In the genomic region with DNA sequence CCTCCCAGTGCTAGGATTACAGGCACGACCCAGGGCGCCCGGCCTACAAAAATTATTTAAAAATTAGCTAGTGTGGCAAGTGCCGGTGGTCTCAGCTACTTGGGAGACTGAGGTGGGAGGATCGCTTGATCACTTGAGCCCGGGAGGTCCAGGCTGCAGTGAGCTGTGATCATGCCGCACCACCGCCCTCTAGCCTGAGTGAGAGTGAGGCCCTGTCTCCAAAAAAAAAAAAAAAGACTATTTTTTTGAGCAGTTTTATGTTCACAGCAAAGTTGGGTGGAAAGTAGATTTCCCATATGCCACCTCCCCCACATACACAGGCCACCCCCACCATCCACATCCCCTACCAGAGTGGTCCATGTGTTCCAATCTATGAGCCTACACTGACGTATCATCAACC, we compare ENCODE assay signal across 7 cellular contexts.
"Had no signal": no experiment of that assay in that cellular context is flagged by ENCODE, and none has a peak within 500 bp of the region (broad histone marks: within the 10 kb centered on the region; RNA-seq: fewer than 3 reads in every experiment).

No MANE protein-coding gene starts in this region.

- H3K9me3 ChIP-seq: HAP-1 had no signal

- H3K4me3 ChIP-seq: GM23248, HAP-1 had no signal

- DNase-seq: GM23248, GOT3, H7, HFFc6, IMR-90 had no signal

- H3K9ac ChIP-seq: GM23248 had no signal

- ATAC-seq: HCT116 had no signal

- H3K27ac ChIP-seq: GM23248 had no signal

- H3K4me1 ChIP-seq: HAP-1 had no signal

- H3K36me3 ChIP-seq: HAP-1 had no signal
